Comparison of ENCODE assay signal across 34 cellular contexts in the genomic region with DNA sequence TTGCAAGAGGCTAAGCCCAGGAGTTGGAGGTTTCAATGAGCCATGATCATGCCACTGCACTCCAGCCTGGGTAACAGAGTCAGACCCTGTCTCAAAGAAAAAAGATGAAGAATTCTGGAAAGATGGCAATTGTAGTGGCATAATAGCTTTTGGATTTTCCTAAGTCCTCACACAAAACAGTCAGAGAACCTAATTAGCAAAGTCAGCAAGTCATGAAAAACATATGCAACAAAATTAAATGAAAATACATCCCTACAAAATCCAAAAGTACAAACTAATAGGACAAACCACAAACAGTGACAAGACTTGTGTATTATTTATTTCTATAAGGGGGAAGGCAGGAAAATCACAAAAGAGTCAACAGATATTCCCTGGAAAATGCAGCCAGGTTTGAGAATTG.
DNase-seq lines count a peak whose midpoint lies in the region; ATAC-seq, FAIRE-seq and TF ChIP-seq lines count a peak whose summit lies in the region.
"Had no signal": no experiment of that assay in that cellular context is flagged by ENCODE, and none has a peak within 500 bp of the region (broad histone marks: within the 10 kb centered on the region; RNA-seq: fewer than 3 reads in every experiment).

No MANE protein-coding gene starts in this region.

- no peak overlapping the region for H2AFZ ChIP-seq in HepG2 (ENCODE audit: low read length)
- H2AFZ ChIP-seq in IMR-90 (replicated peaks; ENCODE audit: low read length, poor library complexity) = no peak overlapping the region
- no peak overlapping the region for H2AFZ ChIP-seq in K562 (ENCODE audit: low read depth, low read length)

- no peaks in the 10 kb centered on the region for H3K4me1 ChIP-seq in HepG2 (ENCODE audit: insufficient read depth, low read length)
- no peaks in the 10 kb centered on the region for H3K4me1 ChIP-seq in right lobe of liver
- H3K4me1 ChIP-seq in A549 = no peaks in the 10 kb centered on the region
- no peaks in the 10 kb centered on the region for H3K4me1 ChIP-seq in IMR-90 (ENCODE audit: control insufficient read depth, insufficient read depth, low read length)
- no peaks in the 10 kb centered on the region for H3K4me1 ChIP-seq in K562 (replicated peaks in 1 of 2; ENCODE audit: control insufficient read depth in 2 of 2, insufficient read depth in 2 of 2, low read length in 2 of 2)
- H3K4me1 ChIP-seq: BE2C; BLaER1; BLaER1 treated with 17β-estradiol and CSF1 and Interleukin-3, amounts not matched to agents 10 nM and 100 nM; Caco-2 had no signal

- POLR2A ChIA-PET in HepG2 (lab: Yijun Ruan, JAX) (no interaction called here), A549 (lab: Yijun Ruan, JAX) (no interaction called here), IMR-90 (lab: Charles Lee; ENCODE audit: unreplicated experiment) (no interaction called here), K562 (lab: Yijun Ruan, JAX) (no interaction called here)

- H4K20me1 ChIP-seq in HepG2 (ENCODE audit: insufficient read depth, low read length) (no peaks in the 10 kb centered on the region), IMR-90 (ENCODE audit: insufficient read depth, low read length) (no peaks in the 10 kb centered on the region), K562 (replicated peaks; ENCODE audit: control insufficient read depth, insufficient read depth, low read length) (no peaks in the 10 kb centered on the region)
- H4K20me1 ChIP-seq: BLaER1; BLaER1 treated with 17β-estradiol and CSF1 and Interleukin-3, amounts not matched to agents 10 nM and 100 nM had no signal

- H3K27ac ChIP-seq in HepG2 (ENCODE audit: extremely low read length, insufficient read depth, low read length) (no peak overlapping the region), right lobe of liver (no peak overlapping the region), A549 (no peak overlapping the region), IMR-90 (ENCODE audit: insufficient read depth, low read length) (no peak overlapping the region), K562 (ENCODE audit: extremely low read depth, low read depth, low read length) (no peak overlapping the region)
- H3K27ac ChIP-seq: 22Rv1; BLaER1; BLaER1 treated with 17β-estradiol and CSF1 and Interleukin-3, amounts not matched to agents 10 nM and 100 nM; C4-2B had no signal

- TF ChIP-seq EP300 in HepG2 (IDR thresholded peaks at IDR 0.05; ENCODE audit: low read depth in 2 of 2, low read length in 2 of 2) (no peak), HepG2 (CRISPR knock-in tag; IDR thresholded peaks at IDR 0.05; ENCODE audit: borderline replicate concordance) (no peak), A549 (IDR thresholded peaks at IDR 0.05) (no peak), K562 (IDR thresholded peaks at IDR 0.05; ENCODE audit: low read length) (no peak)

- no peak overlapping the region for H3K18ac ChIP-seq in IMR-90 (ENCODE audit: low read depth, low read length)

- H3K79me2 ChIP-seq in HepG2 (ENCODE audit: insufficient read depth, low read length) (no peaks in the 10 kb centered on the region), K562 (ENCODE audit: control insufficient read depth, insufficient read depth, low read length) (no peaks in the 10 kb centered on the region)

- no peak for TF ChIP-seq RAD21 in HepG2 (CRISPR knock-in tag; IDR thresholded peaks at IDR 0.05)
- TF ChIP-seq RAD21 in A549 (conservative IDR thresholded peaks at IDR 0.05 in 1 of 2, IDR thresholded peaks at IDR 0.05 in 1 of 2) = no peak
- no peak for TF ChIP-seq RAD21 in IMR-90 (IDR thresholded peaks at IDR 0.05; ENCODE audit: low read length)
- no peak for TF ChIP-seq RAD21 in K562 (CRISPR knock-in tag; conservative IDR thresholded peaks at IDR 0.05 in 1 of 2, IDR thresholded peaks at IDR 0.05 in 1 of 2)

- H4K5ac ChIP-seq in IMR-90 (ENCODE audit: low read depth, low read length) = no peak overlapping the region

- intact Hi-C loops in HepG2 (cut with micrococcal nuclease; ENCODE audit: unreplicated experiment) = no loop called here
- intact Hi-C loops in right lobe of liver (cut with DNase I) = no loop called here
- intact Hi-C loops in IMR-90 (cut with micrococcal nuclease) = no loop called here
- intact Hi-C loops in K562 (cut with micrococcal nuclease) = no loop called here

- no peaks in the 10 kb centered on the region for H3K27me3 ChIP-seq in HepG2 (ENCODE audit: control insufficient read depth in 1 of 2, insufficient read depth in 2 of 2, low read length in 2 of 2)
- H3K27me3 ChIP-seq in right lobe of liver = no peaks in the 10 kb centered on the region
- no peaks in the 10 kb centered on the region for H3K27me3 ChIP-seq in IMR-90 (ENCODE audit: control insufficient read depth, insufficient read depth, low read length)
- no peaks in the 10 kb centered on the region for H3K27me3 ChIP-seq in K562 (ENCODE audit: control insufficient read depth in 2 of 2, insufficient read depth in 2 of 2, low read length in 2 of 2)
- H3K27me3 ChIP-seq: BE2C; BLaER1; BLaER1 treated with 17β-estradiol and CSF1 and Interleukin-3, amounts not matched to agents 10 nM and 100 nM had no signal

- no peak for DNase-seq in HepG2 (ENCODE audit: low spot score)
- DNase-seq in right lobe of liver = no peak
- DNase-seq in A549 (ENCODE audit: low read depth in 1 of 2, low spot score in 1 of 2) = no peak
- no peak for DNase-seq in IMR-90
- no peak for DNase-seq in K562 (ENCODE audit: extremely low read depth in 1 of 4, low spot score in 3 of 4)
- DNase-seq in dedifferentiated amniotic fluid mesenchymal stem cell (ENCODE audit: extremely low spot score) = no peak
- DNase-seq: 8988T; ACHN; AML-193; BE2C; C1 segment of cervical spinal cord; Caco-2; Calu3; CD4-positive, alpha-beta memory T cell; CD4-positive, alpha-beta T cell; CD4-positive, CD25-positive, alpha-beta regulatory T cell; CD8-positive, alpha-beta memory T cell; CD8-positive, alpha-beta T cell; COR-L47; DMS 273 treated with DMSO at 0.1 percent for 48 hours; DMS153; DMS53; DMS79; DMS79 treated with DMSO at 0.1 percent for 48 hours; DND-41; EL had no signal

- TF ChIP-seq POLR2A in HepG2 (IDR thresholded peaks at IDR 0.05; ENCODE audit: insufficient read depth in 1 of 2, low read depth in 2 of 2, low read length in 2 of 2) = no peak
- TF ChIP-seq POLR2A in right lobe of liver (IDR thresholded peaks at IDR 0.05) = no peak
- TF ChIP-seq POLR2A in A549 (IDR thresholded peaks at IDR 0.05; ENCODE audit: low read length) = no peak
- no peak for TF ChIP-seq POLR2A in IMR-90 (IDR thresholded peaks at IDR 0.05; ENCODE audit: low read depth, low read length)
- TF ChIP-seq POLR2A in K562 (conservative IDR thresholded peaks at IDR 0.05) = no peak

- H3K4me3 ChIP-seq in HepG2 (replicated peaks in 1 of 3; ENCODE audit: insufficient read depth in 1 of 3, low read depth in 2 of 3, low read length in 3 of 3) = no peak overlapping the region
- H3K4me3 ChIP-seq in right lobe of liver = no peak overlapping the region
- H3K4me3 ChIP-seq in A549 = no peak overlapping the region
- H3K4me3 ChIP-seq in IMR-90 (ENCODE audit: insufficient read depth, low read depth, low read length) = no peak overlapping the region
- no peak overlapping the region for H3K4me3 ChIP-seq in K562
- H3K4me3 ChIP-seq: BLaER1; BLaER1 treated with 17β-estradiol and CSF1 and Interleukin-3, amounts not matched to agents 10 nM and 100 nM had no signal

- in situ Hi-C loops in HepG2 (cut with HindIII; ENCODE audit: extremely low pct_ligation_motif_present, low pct_unique_long_range_greater_than_20kb) = no loop called here
- in situ Hi-C loops in IMR-90 (cut with MboI; ENCODE audit: low sequenced_read_pairs) = no loop called here
- in situ Hi-C loops in K562 (cut with MboI) = no loop called here

- H3K4me2 ChIP-seq in HepG2 (ENCODE audit: low read depth, low read length) (no peak overlapping the region), A549 (no peak overlapping the region), IMR-90 (ENCODE audit: low read depth, low read length) (no peak overlapping the region), K562 (ENCODE audit: insufficient read depth, low read length) (no peak overlapping the region)
- H3K4me2 ChIP-seq: BLaER1; BLaER1 treated with 17β-estradiol and CSF1 and Interleukin-3, amounts not matched to agents 10 nM and 100 nM had no signal

- no peak overlapping the region for H2BK120ac ChIP-seq in IMR-90 (ENCODE audit: low read depth, low read length)

- BruUV-seq in HepG2 (replicated peaks; lab: Mats Ljungman, UMichigan) (no TSS peak), IMR-90 (replicated peaks; lab: Mats Ljungman, UMichigan) (no TSS peak), K562 (replicated peaks; lab: Mats Ljungman, UMichigan) (no TSS peak)

- dilution Hi-C loops in IMR-90 (cut with HindIII; ENCODE audit: low sequenced_read_pairs, unreplicated experiment) = no loop called here

- H2AK9ac ChIP-seq in IMR-90 (replicated peaks; ENCODE audit: low read depth, low read length, poor library complexity) = no peak overlapping the region

- H3K4ac ChIP-seq in IMR-90 (ENCODE audit: low read depth, low read length) = no peak overlapping the region

- no peaks in the 10 kb centered on the region for H3K79me1 ChIP-seq in IMR-90 (ENCODE audit: low read depth in 1 of 2, low read length in 2 of 2)

- FAIRE-seq in HepG2 (lab: Jason Lieb, UNC) (no peak), A549 (lab: Jason Lieb, UNC) (no peak), K562 (lab: Jason Lieb, UNC) (no peak)
- FAIRE-seq: A204.1, D721Med had no signal

- H2BK20ac ChIP-seq in IMR-90 (ENCODE audit: low read depth, low read length) = no peak overlapping the region

- H3K9ac ChIP-seq in HepG2 (ENCODE audit: insufficient read depth, low read depth, low read length) (no peak overlapping the region), IMR-90 (ENCODE audit: low read depth, low read length) (no peak overlapping the region), K562 (ENCODE audit: insufficient read depth in 1 of 2, low read depth in 2 of 2, low read length in 2 of 2) (no peak overlapping the region)
- H3K9ac ChIP-seq: BLaER1; BLaER1 treated with 17β-estradiol and CSF1 and Interleukin-3, amounts not matched to agents 10 nM and 100 nM had no signal

- CTCF ChIA-PET in HepG2 (lab: Yijun Ruan, JAX; ENCODE audit: low intra/inter-chr PET ratio, low total read pairs) = no interaction called here
- CTCF ChIA-PET in A549 (lab: Yijun Ruan, JAX) = no interaction called here
- CTCF ChIA-PET in IMR-90 (lab: Yijun Ruan, JAX) = no interaction called here
- CTCF ChIA-PET in K562 (lab: Yijun Ruan, JAX; ENCODE audit: low intra/inter-chr PET ratio) = no interaction called here

- ATAC-seq in HepG2 (no peak), right lobe of liver (no peak), A549 (no peak), IMR-90 (ENCODE audit: low read depth) (no peak), K562 (no peak), HG03097 (IDR thresholded peaks at IDR 0.05; ENCODE audit: low FRiP score, unreplicated experiment) (no peak), HG02678 (IDR thresholded peaks at IDR 0.05; ENCODE audit: unreplicated experiment) (no peak)
- ATAC-seq: CD8-positive, alpha-beta T cell had no signal

- H2AK5ac ChIP-seq in IMR-90 (ENCODE audit: low read depth, low read length) = no peak overlapping the region

- no peak overlapping the region for H3K23ac ChIP-seq in IMR-90 (ENCODE audit: low read depth, low read length)

- H3K9me3 ChIP-seq in HepG2 (ENCODE audit: low read length) (no peaks in the 10 kb centered on the region), right lobe of liver (no peaks in the 10 kb centered on the region), A549 (no peaks in the 10 kb centered on the region), IMR-90 (ENCODE audit: control insufficient read depth, insufficient read depth, low read length) (no peaks in the 10 kb centered on the region), K562 (replicated peaks; ENCODE audit: control insufficient read depth, insufficient read depth, low read depth, low read length) (no peaks in the 10 kb centered on the region)
- H3K9me3 ChIP-seq: BE2C; BLaER1; BLaER1 treated with 17β-estradiol and CSF1 and Interleukin-3, amounts not matched to agents 10 nM and 100 nM had no signal

- H4K91ac ChIP-seq in IMR-90 (ENCODE audit: insufficient read depth, low read depth, low read length) = no peak overlapping the region

- no peak overlapping the region for H2BK5ac ChIP-seq in IMR-90 (ENCODE audit: low read depth, low read length, poor library complexity, severe bottlenecking)

- no peak for TF ChIP-seq CTCF in HepG2 (CRISPR knock-in tag; IDR thresholded peaks at IDR 0.05)
- TF ChIP-seq CTCF in right lobe of liver (IDR thresholded peaks at IDR 0.05) = no peak
- TF ChIP-seq CTCF in A549 (IDR thresholded peaks at IDR 0.05) = no peak
- TF ChIP-seq CTCF in IMR-90 (conservative IDR thresholded peaks at IDR 0.05; ENCODE audit: low read depth, low read length) = no peak
- TF ChIP-seq CTCF in K562 (IDR thresholded peaks at IDR 0.05 in 2 of 3, conservative IDR thresholded peaks at IDR 0.05 in 1 of 3; ENCODE audit: insufficient read depth in 2 of 3, low read depth in 1 of 3, low read length in 3 of 3) = no peak

- H3K9me1 ChIP-seq in IMR-90 (ENCODE audit: insufficient read depth, low read length) (no peaks in the 10 kb centered on the region), K562 (ENCODE audit: control insufficient read depth, insufficient read depth, low read length) (no peaks in the 10 kb centered on the region)

- H3K36me3 ChIP-seq in HepG2 (replicated peaks in 1 of 2; ENCODE audit: control insufficient read depth in 1 of 2, insufficient read depth in 2 of 2, low read length in 2 of 2) (no peaks in the 10 kb centered on the region), right lobe of liver (no peaks in the 10 kb centered on the region), IMR-90 (ENCODE audit: control insufficient read depth, insufficient read depth, low read length) (no peaks in the 10 kb centered on the region), K562 (ENCODE audit: control insufficient read depth, insufficient read depth, low read length) (no peaks in the 10 kb centered on the region)
- H3K36me3 ChIP-seq: BE2C; BLaER1; BLaER1 treated with 17β-estradiol and CSF1 and Interleukin-3, amounts not matched to agents 10 nM and 100 nM had no signal

- H3K56ac ChIP-seq in IMR-90 (ENCODE audit: extremely low read depth, insufficient read depth, low read length) = no peak overlapping the region

- H2BK15ac ChIP-seq in IMR-90 (ENCODE audit: low read depth, low read length) = no peak overlapping the region

- H3K14ac ChIP-seq in IMR-90 (replicated peaks; ENCODE audit: low read depth, low read length) = no peak overlapping the region

- H4K8ac ChIP-seq in IMR-90 (ENCODE audit: low read depth in 2 of 2, low read length in 2 of 2) = no peak overlapping the region
